ENCODE assay signal across 8 cellular contexts in genomic region chr6:124110514-124110913, GRCh38.
"Had no signal": no experiment of that assay in that cellular context is flagged by ENCODE, and none has a peak within 500 bp of the region (broad histone marks: within the 10 kb centered on the region; RNA-seq: fewer than 3 reads in every experiment).

No MANE protein-coding gene starts in this region.

- H3K27me3 Mint-ChIP-seq: IgD-negative memory B cell had no signal

- H3K4me1 Mint-ChIP-seq: IgD-negative memory B cell had no signal

- ATAC-seq: HepG2 had no signal

- DNase-seq: IMR-90, KBM-7, KG1 had no signal

- H3K4me2 ChIP-seq: KMS-11 had no signal

- H3K36me3 Mint-ChIP-seq: IgD-negative memory B cell had no signal

- FAIRE-seq: HepG2, HTR-8/SVneo had no signal

- H3K4me3 Mint-ChIP-seq: IgD-negative memory B cell had no signal

- H3K9ac ChIP-seq: KMS-11 had no signal

- H3K27ac Mint-ChIP-seq: IgD-negative memory B cell had no signal

- H3K27ac ChIP-seq: HL-60, KMS-11 had no signal
